In the genomic region with DNA sequence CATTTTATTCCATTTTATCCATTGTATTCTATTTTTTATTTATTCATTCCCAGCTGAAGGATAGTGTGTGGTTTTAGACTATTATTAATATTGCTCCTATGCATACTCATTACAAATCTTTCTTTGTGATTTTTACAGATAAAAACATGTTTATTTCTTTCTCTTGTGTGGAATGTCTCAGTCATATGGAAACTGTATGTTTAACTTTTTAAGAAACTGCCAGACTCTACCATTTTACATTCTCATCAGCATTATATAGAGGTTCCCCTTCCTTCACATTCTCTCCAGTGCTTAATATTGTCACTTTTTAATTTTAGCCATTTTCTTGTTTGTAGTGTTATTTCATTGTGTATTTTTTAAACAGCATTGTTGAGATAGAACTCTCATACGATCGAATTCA, we compare ENCODE assay signal across 1 cellular context.
TF ChIP-seq lines count a peak whose summit lies in the region.

No MANE protein-coding gene starts in this region.

TF ChIP-seq in GM12878, 131 proteins besides CTCF, POLR2A, EP300 and RAD21:
- TF ChIP-seq SPI1 (IDR thresholded peaks at IDR 0.05; ENCODE audit: borderline replicate concordance, insufficient read depth, low read depth, low read length) = no peak
- no peak for TF ChIP-seq HDGF (IDR thresholded peaks at IDR 0.05)
- TF ChIP-seq, protein P1, sequence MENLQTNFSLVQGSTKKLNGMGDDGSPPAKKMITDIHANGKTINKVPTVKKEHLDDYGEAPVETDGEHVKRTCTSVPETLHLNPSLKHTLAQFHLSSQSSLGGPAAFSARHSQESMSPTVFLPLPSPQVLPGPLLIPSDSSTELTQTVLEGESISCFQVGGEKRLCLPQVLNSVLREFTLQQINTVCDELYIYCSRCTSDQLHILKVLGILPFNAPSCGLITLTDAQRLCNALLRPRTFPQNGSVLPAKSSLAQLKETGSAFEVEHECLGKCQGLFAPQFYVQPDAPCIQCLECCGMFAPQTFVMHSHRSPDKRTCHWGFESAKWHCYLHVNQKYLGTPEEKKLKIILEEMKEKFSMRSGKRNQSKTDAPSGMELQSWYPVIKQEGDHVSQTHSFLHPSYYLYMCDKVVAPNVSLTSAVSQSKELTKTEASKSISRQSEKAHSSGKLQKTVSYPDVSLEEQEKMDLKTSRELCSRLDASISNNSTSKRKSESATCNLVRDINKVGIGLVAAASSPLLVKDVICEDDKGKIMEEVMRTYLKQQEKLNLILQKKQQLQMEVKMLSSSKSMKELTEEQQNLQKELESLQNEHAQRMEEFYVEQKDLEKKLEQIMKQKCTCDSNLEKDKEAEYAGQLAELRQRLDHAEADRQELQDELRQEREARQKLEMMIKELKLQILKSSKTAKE (IDR thresholded peaks at IDR 0.05; ENCODE audit: low read depth, poor library complexity, severe bottlenecking) = no peak
